In genomic region chr21:46414965-46415275, GRCh38 we compare ENCODE assay signal across 16 cellular contexts. TPM values are rescaled to one million over a fixed set of nuclear protein-coding genes. Genes with fewer than 3 reads are reported as not detected.
DNase-seq lines count a peak whose midpoint lies in the region; ATAC-seq and TF ChIP-seq lines count a peak whose summit lies in the region.
"Had no signal": no experiment of that assay in that cellular context is flagged by ENCODE, and none has a peak within 500 bp of the region (broad histone marks: within the 10 kb centered on the region; RNA-seq: fewer than 3 reads in every experiment).

No MANE protein-coding gene starts in this region.

- no peaks in the 10 kb centered on the region for H3K9me3 ChIP-seq in left ventricle myocardium inferior (replicated peaks)
- H3K9me3 ChIP-seq in neuronal stem cell (replicated peaks in 1 of 2; ENCODE audit: control insufficient read depth in 2 of 2, insufficient read depth in 1 of 2, low read depth in 1 of 2, low read length in 2 of 2) = peaks cover 0 to 2% of the 10 kb centered on the region in 2 donors
- no peaks in the 10 kb centered on the region for H3K9me3 ChIP-seq in sigmoid colon
- H3K9me3 ChIP-seq in ascending aorta = no peaks in the 10 kb centered on the region

- H2AK5ac ChIP-seq in neuronal stem cell (ENCODE audit: low read depth, low read length) = no peak overlapping the region

- no peak overlapping the region for H3K18ac ChIP-seq in neuronal stem cell (ENCODE audit: low read length)

- H2AFZ ChIP-seq in neuronal stem cell (ENCODE audit: low read length) = no peak overlapping the region

- POLR2A ChIA-PET in WTC11 (lab: Charles Lee) = no interaction called here

- H2BK12ac ChIP-seq in neuronal stem cell (ENCODE audit: low read length) = no peak overlapping the region

- peak overlapping the region; percentile 23 for H4K8ac ChIP-seq in neuronal stem cell (ENCODE audit: low read depth, low read length)

- H3K9ac ChIP-seq in neuronal stem cell (ENCODE audit: low read depth, low read length, poor library complexity) = peak overlapping the region; percentile 55

- H3K4me3 Mint-ChIP-seq in WTC11 = no peak overlapping the region
- H3K4me3 Mint-ChIP-seq: CD14-positive monocyte; CD8-positive, alpha-beta T cell had no signal

- H3K23ac ChIP-seq in neuronal stem cell (ENCODE audit: low read depth, low read length, poor library complexity) = no peak overlapping the region

- ATAC-seq in Right ventricle myocardium superior (ENCODE audit: poor library complexity) (no peak), WTC11 (no peak)
- ATAC-seq: CD8-positive, alpha-beta T cell; HCT116 had no signal

- CTCF ChIA-PET in WTC11 (lab: Charles Lee) = no interaction called here

- intact Hi-C loops in Right ventricle myocardium superior (cut with DNase I) = no loop called here
- intact Hi-C loops in left ventricle myocardium inferior (cut with micrococcal nuclease) = no loop called here
- intact Hi-C loops in sigmoid colon (cut with DNase I) = no loop called here
- intact Hi-C loops in ascending aorta (cut with DNase I) = no loop called here

- no peak overlapping the region for H3K4me3 ChIP-seq in left ventricle myocardium inferior
- no peak overlapping the region for H3K4me3 ChIP-seq in neuronal stem cell (ENCODE audit: low read length in 2 of 2)
- H3K4me3 ChIP-seq in sigmoid colon = no peak overlapping the region
- no peak overlapping the region for H3K4me3 ChIP-seq in ascending aorta

- H3K36me3 ChIP-seq in left ventricle myocardium inferior (peaks cover 83% of the 10 kb centered on the region), neuronal stem cell (replicated peaks in 1 of 2; ENCODE audit: control insufficient read depth in 2 of 2, insufficient read depth in 2 of 2, low read length in 2 of 2) (peaks cover 24 to 84% of the 10 kb centered on the region in 2 donors), sigmoid colon (peaks cover 8 to 72% (median 45%) of the 10 kb centered on the region in 4 donors), ascending aorta (peaks cover 39 to 57% of the 10 kb centered on the region in 2 donors)

- H3K14ac ChIP-seq in neuronal stem cell (ENCODE audit: low read length) = peak overlapping the region; percentile 21

- no peak overlapping the region for H3K4ac ChIP-seq in neuronal stem cell (ENCODE audit: low read length)

- no peak overlapping the region for H2BK5ac ChIP-seq in neuronal stem cell (ENCODE audit: low read length)

- no peak for TF ChIP-seq POLR2A in sigmoid colon (IDR thresholded peaks at IDR 0.05)

- no peaks in the 10 kb centered on the region for H3K4me1 ChIP-seq in left ventricle myocardium inferior
- peaks cover 0 to 1% of the 10 kb centered on the region in 2 donors for H3K4me1 ChIP-seq in neuronal stem cell (ENCODE audit: control insufficient read depth in 2 of 2, insufficient read depth in 1 of 2, low read depth in 1 of 2, low read length in 2 of 2)
- H3K4me1 ChIP-seq in sigmoid colon = no peaks in the 10 kb centered on the region
- H3K4me1 ChIP-seq in ascending aorta = no peaks in the 10 kb centered on the region

- H3K4me2 ChIP-seq in neuronal stem cell (ENCODE audit: insufficient read depth, low read length, poor library complexity, severe bottlenecking) = no peak overlapping the region

- H3K27me3 Mint-ChIP-seq in WTC11 (ENCODE audit: low read depth) = no peaks in the 10 kb centered on the region

- H2BK120ac ChIP-seq in neuronal stem cell (ENCODE audit: low read depth, low read length) = no peak overlapping the region

- peak; percentile 18 for DNase-seq in Right ventricle myocardium superior
- DNase-seq in left ventricle myocardium inferior = no peak
- no peak for DNase-seq in WTC11 (ENCODE audit: low spot score)
- DNase-seq in neuronal stem cell (ENCODE audit: low spot score) = no peak
- DNase-seq in sigmoid colon = peak; percentile 46
- DNase-seq in ascending aorta (ENCODE audit: low spot score in 2 of 2) = no peak
- DNase-seq in stimulated activated CD4-positive, alpha-beta T cell treated with anti-CD3 and anti-CD28 coated beads, Interleukin-2, amount 100 ng/mL, for 48 hours = no peak
- DNase-seq in cerebellar cortex (ENCODE audit: low spot score) = no peak
- DNase-seq: CD8-positive, alpha-beta T cell; COR-L47; DND-41; GF-D8 had no signal

- peaks cover 20% of the 10 kb centered on the region for H3K4me1 Mint-ChIP-seq in WTC11
- H3K4me1 Mint-ChIP-seq: CD14-positive monocyte had no signal

- peaks cover 8% of the 10 kb centered on the region for H3K79me1 ChIP-seq in neuronal stem cell (ENCODE audit: low read depth, low read length)

- TF ChIP-seq EP300 in sigmoid colon (IDR thresholded peaks at IDR 0.05) = no peak

- H4K91ac ChIP-seq in neuronal stem cell (ENCODE audit: low read depth, low read length, poor library complexity) = no peak overlapping the region

- no peaks in the 10 kb centered on the region for H3K9me3 Mint-ChIP-seq in WTC11
- H3K9me3 Mint-ChIP-seq: CD14-positive monocyte; CD8-positive, alpha-beta T cell had no signal

- 0 out of 2 replicates have a peak overlapping the region, but pooled peaks have one; percentile 36 for H3K27ac Mint-ChIP-seq in WTC11
- H3K27ac Mint-ChIP-seq: CD8-positive, alpha-beta T cell had no signal

- TF ChIP-seq CTCF in left ventricle myocardium inferior (IDR thresholded peaks at IDR 0.05; ENCODE audit: borderline replicate concordance) (no peak), WTC11 (IDR thresholded peaks at IDR 0.05) (no peak), sigmoid colon (IDR thresholded peaks at IDR 0.05) (no peak), ascending aorta (IDR thresholded peaks at IDR 0.05) (no peak)

- no peaks in the 10 kb centered on the region for H3K27me3 ChIP-seq in left ventricle myocardium inferior (ENCODE audit: low read depth)
- no peaks in the 10 kb centered on the region for H3K27me3 ChIP-seq in neuronal stem cell (ENCODE audit: control insufficient read depth in 3 of 3, insufficient read depth in 3 of 3, low read depth in 1 of 3, low read length in 3 of 3)
- H3K27me3 ChIP-seq in sigmoid colon = no peaks in the 10 kb centered on the region
- no peaks in the 10 kb centered on the region for H3K27me3 ChIP-seq in ascending aorta

- WGBS in neuronal stem cell (ENCODE audit: extremely low coverage in 2 of 2, insufficient read length in 2 of 2, insufficient replicate concordance in 1 of 2), 2 donors = no CpG with 5 or more reads among the region's 13 CpGs
- 96 to 97% methylated on average over 13 of the region's 13 CpGs for WGBS in sigmoid colon, 2 donors

- peaks cover 31% of the 10 kb centered on the region for H3K36me3 Mint-ChIP-seq in WTC11

- no peak overlapping the region for H2BK15ac ChIP-seq in neuronal stem cell (ENCODE audit: low read length)

- H3K27ac ChIP-seq in left ventricle myocardium inferior (replicated peaks) (no peak overlapping the region), neuronal stem cell (replicated peaks; ENCODE audit: low read length) (no peak overlapping the region), sigmoid colon (no peak overlapping the region), ascending aorta (no peak overlapping the region)
- H3K27ac ChIP-seq: 22Rv1, HL-60 had no signal

TF ChIP-seq in WTC11, 78 proteins besides CTCF, POLR2A, EP300 and RAD21 (continues in another document):
- TF ChIP-seq GABPB1 (CRISPR knock-in tag; IDR thresholded peaks at IDR 0.05) (no peak), FOXP4 (CRISPR knock-in tag; IDR thresholded peaks at IDR 0.05) (no peak), TEAD1 (CRISPR knock-in tag; IDR thresholded peaks at IDR 0.05) (no peak), ERG (CRISPR knock-in tag; IDR thresholded peaks at IDR 0.05) (no peak)

RNA-seq across cellular contexts. Expression of gene DIP2A, which starts 43.8 kb away (rescaled TPM):
- total RNA-seq in Right ventricle myocardium superior = 21.6 TPM
- 25.9 TPM for total RNA-seq in left ventricle myocardium inferior
- 36.7 to 39.4 TPM (median 38.8 TPM) in 3 replicates for total RNA-seq in WTC11 (2021)
- polyA plus RNA-seq in neuronal stem cell (2013, experiment 1 of 2) = 24.0 TPM
- 24.5 TPM for polyA plus RNA-seq in neuronal stem cell (2013, experiment 2 of 2)
- total RNA-seq in sigmoid colon = 10 to 100 TPM; 22.8 to 49.3 (median 25.5) TPM
- polyA plus RNA-seq in sigmoid colon = 10 to 100 TPM in 2 of 3 donors, 1 to 10 TPM in 1; 9.0 to 27.5 (median 11.4) TPM
- total RNA-seq in ascending aorta = 72.8 TPM

Comparison
In these comparisons a context has a peak if more than half of its experiments do, and no peak if none do; other contexts are left out.
1. DNase-seq: peak in Right ventricle myocardium superior (single experiment) and sigmoid colon (single experiment); none in left ventricle myocardium inferior (single experiment), WTC11 (single experiment), neuronal stem cell (single experiment), ascending aorta (0 of 2), stimulated activated CD4-positive, alpha-beta T cell treated with anti-CD3 and anti-CD28 coated beads, Interleukin-2, amount 100 ng/mL, for 48 hours (0 of 2) and cerebellar cortex (single experiment).